In the genomic region with DNA sequence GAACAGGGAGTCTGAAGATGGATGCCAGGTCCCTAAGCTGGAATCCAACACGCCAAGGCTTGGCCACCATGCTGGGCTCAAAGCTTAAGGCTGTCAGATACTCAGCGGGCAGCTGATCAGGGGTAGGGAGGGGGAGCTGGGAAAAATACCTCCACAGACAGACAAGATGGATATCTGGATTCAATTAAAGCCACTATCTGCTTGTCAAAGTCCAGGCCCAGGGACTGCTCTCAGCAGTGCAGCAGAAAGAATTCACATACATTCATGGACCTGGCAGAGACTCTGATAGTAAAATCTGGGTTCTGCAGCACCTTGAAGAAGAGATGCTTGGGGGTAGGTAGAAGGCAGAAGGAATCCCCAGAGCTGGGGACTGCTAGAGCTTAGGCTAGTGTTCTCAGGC, we compare ENCODE assay signal across 1 cellular context.
A peak's percentile ranks its signal among the peaks of the same experiment; 100 is the strongest.
TF ChIP-seq lines count a peak whose summit lies in the region.

No MANE protein-coding gene starts in this region.

TF ChIP-seq in SK-N-SH, 30 proteins besides CTCF, POLR2A, EP300 and RAD21 (continued from another document):
- TF ChIP-seq, protein P1, sequence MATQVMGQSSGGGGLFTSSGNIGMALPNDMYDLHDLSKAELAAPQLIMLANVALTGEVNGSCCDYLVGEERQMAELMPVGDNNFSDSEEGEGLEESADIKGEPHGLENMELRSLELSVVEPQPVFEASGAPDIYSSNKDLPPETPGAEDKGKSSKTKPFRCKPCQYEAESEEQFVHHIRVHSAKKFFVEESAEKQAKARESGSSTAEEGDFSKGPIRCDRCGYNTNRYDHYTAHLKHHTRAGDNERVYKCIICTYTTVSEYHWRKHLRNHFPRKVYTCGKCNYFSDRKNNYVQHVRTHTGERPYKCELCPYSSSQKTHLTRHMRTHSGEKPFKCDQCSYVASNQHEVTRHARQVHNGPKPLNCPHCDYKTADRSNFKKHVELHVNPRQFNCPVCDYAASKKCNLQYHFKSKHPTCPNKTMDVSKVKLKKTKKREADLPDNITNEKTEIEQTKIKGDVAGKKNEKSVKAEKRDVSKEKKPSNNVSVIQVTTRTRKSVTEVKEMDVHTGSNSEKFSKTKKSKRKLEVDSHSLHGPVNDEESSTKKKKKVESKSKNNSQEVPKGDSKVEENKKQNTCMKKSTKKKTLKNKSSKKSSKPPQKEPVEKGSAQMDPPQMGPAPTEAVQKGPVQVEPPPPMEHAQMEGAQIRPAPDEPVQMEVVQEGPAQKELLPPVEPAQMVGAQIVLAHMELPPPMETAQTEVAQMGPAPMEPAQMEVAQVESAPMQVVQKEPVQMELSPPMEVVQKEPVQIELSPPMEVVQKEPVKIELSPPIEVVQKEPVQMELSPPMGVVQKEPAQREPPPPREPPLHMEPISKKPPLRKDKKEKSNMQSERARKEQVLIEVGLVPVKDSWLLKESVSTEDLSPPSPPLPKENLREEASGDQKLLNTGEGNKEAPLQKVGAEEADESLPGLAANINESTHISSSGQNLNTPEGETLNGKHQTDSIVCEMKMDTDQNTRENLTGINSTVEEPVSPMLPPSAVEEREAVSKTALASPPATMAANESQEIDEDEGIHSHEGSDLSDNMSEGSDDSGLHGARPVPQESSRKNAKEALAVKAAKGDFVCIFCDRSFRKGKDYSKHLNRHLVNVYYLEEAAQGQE (IDR thresholded peaks at IDR 0.05; ENCODE audit: low read depth, low read length), result no peak
- no peak for TF ChIP-seq POLR2AphosphoS5 (IDR thresholded peaks at IDR 0.05; ENCODE audit: low read depth, low read length)
- no peak for TF ChIP-seq FOXJ3 (CRISPR knock-in tag; IDR thresholded peaks at IDR 0.05)
- no peak for TF ChIP-seq SMC3 (IDR thresholded peaks at IDR 0.05; ENCODE audit: low read depth, low read length)
- TF ChIP-seq FOXM1 (IDR thresholded peaks at IDR 0.05; ENCODE audit: low read depth), result no peak
- TF ChIP-seq JUND (IDR thresholded peaks at IDR 0.05), result no peak
- TF ChIP-seq MEF2A (IDR thresholded peaks at IDR 0.05; ENCODE audit: borderline replicate concordance, low read depth), result no peak
- TF ChIP-seq, protein P2, sequence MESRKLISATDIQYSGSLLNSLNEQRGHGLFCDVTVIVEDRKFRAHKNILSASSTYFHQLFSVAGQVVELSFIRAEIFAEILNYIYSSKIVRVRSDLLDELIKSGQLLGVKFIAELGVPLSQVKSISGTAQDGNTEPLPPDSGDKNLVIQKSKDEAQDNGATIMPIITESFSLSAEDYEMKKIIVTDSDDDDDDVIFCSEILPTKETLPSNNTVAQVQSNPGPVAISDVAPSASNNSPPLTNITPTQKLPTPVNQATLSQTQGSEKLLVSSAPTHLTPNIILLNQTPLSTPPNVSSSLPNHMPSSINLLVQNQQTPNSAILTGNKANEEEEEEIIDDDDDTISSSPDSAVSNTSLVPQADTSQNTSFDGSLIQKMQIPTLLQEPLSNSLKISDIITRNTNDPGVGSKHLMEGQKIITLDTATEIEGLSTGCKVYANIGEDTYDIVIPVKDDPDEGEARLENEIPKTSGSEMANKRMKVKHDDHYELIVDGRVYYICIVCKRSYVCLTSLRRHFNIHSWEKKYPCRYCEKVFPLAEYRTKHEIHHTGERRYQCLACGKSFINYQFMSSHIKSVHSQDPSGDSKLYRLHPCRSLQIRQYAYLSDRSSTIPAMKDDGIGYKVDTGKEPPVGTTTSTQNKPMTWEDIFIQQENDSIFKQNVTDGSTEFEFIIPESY (IDR thresholded peaks at IDR 0.05; ENCODE audit: borderline replicate concordance, low read depth), result no peak
- TF ChIP-seq NRF1 (IDR thresholded peaks at IDR 0.05; ENCODE audit: low read depth, low read length), result no peak
- TF ChIP-seq GABPA (IDR thresholded peaks at IDR 0.05; ENCODE audit: low read depth), result no peak
- TF ChIP-seq CHD2 (IDR thresholded peaks at IDR 0.05; ENCODE audit: low read length, partially characterized antibody), result peak; percentile 42
- TF ChIP-seq, protein P3, sequence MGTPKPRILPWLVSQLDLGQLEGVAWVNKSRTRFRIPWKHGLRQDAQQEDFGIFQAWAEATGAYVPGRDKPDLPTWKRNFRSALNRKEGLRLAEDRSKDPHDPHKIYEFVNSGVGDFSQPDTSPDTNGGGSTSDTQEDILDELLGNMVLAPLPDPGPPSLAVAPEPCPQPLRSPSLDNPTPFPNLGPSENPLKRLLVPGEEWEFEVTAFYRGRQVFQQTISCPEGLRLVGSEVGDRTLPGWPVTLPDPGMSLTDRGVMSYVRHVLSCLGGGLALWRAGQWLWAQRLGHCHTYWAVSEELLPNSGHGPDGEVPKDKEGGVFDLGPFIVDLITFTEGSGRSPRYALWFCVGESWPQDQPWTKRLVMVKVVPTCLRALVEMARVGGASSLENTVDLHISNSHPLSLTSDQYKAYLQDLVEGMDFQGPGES (IDR thresholded peaks at IDR 0.05; ENCODE audit: low read depth, low read length), result no peak
- TF ChIP-seq, protein P4, sequence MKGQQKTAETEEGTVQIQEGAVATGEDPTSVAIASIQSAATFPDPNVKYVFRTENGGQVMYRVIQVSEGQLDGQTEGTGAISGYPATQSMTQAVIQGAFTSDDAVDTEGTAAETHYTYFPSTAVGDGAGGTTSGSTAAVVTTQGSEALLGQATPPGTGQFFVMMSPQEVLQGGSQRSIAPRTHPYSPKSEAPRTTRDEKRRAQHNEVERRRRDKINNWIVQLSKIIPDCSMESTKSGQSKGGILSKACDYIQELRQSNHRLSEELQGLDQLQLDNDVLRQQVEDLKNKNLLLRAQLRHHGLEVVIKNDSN (IDR thresholded peaks at IDR 0.05; ENCODE audit: borderline replicate concordance, low read depth), result no peak
- no peak for TF ChIP-seq SIN3A (IDR thresholded peaks at IDR 0.05; ENCODE audit: borderline replicate concordance, low read depth, low read length)
- no peak for TF ChIP-seq FOSL2 (IDR thresholded peaks at IDR 0.05; ENCODE audit: borderline replicate concordance, low read depth)
- TF ChIP-seq, protein P5, sequence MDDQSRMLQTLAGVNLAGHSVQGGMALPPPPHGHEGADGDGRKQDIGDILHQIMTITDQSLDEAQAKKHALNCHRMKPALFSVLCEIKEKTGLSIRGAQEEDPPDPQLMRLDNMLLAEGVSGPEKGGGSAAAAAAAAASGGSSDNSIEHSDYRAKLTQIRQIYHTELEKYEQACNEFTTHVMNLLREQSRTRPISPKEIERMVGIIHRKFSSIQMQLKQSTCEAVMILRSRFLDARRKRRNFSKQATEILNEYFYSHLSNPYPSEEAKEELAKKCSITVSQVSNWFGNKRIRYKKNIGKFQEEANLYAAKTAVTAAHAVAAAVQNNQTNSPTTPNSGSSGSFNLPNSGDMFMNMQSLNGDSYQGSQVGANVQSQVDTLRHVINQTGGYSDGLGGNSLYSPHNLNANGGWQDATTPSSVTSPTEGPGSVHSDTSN (IDR thresholded peaks at IDR 0.05), result no peak
